ENCODE assay signal across 9 cellular contexts in genomic region chr14:100107236-100107635, GRCh38. TPM values are rescaled to one million over a fixed set of nuclear protein-coding genes. Genes with fewer than 3 reads are reported as not detected.
DNase-seq lines count a peak whose midpoint lies in the region; ATAC-seq, FAIRE-seq and TF ChIP-seq lines count a peak whose summit lies in the region.
"Had no signal": no experiment of that assay in that cellular context is flagged by ENCODE, and none has a peak within 500 bp of the region (broad histone marks: within the 10 kb centered on the region; RNA-seq: fewer than 3 reads in every experiment).

No MANE protein-coding gene starts in this region.

- H3K4me1 Mint-ChIP-seq in effector memory CD8-positive, alpha-beta T cell (ENCODE audit: low read depth in 2 of 2): peaks cover 69 to 72% of the 10 kb centered on the region in 2 donors

- no peaks in the 10 kb centered on the region for H3K27me3 Mint-ChIP-seq in effector memory CD8-positive, alpha-beta T cell

- DNase-seq in GM12891 (ENCODE audit: insufficient read length, low spot score) (no peak), SW480 (ENCODE audit: low spot score) (peak; percentile 44), spleen (no peak), HEK293T (ENCODE audit: extremely low spot score) (no peak), HuH-7 (ENCODE audit: low spot score) (no peak)
- DNase-seq in effector memory CD8-positive, alpha-beta T cell: no peak
- DNase-seq: left colon had no signal

- 72 to 89% (median 79%) methylated on average over 5 of the region's 5 CpGs for WGBS in spleen, 5 donors

- ATAC-seq in effector memory CD8-positive, alpha-beta T cell (replicated peaks): no peak
- ATAC-seq in GM19351 (IDR thresholded peaks at IDR 0.05; ENCODE audit: unreplicated experiment): no peak
- ATAC-seq: left colon had no signal

- peaks cover 0 to 96% (median 28%) of the 10 kb centered on the region in 6 donors for H3K36me3 ChIP-seq in spleen
- H3K36me3 ChIP-seq: ovary had no signal

- H3K9me3 ChIP-seq in spleen: no peaks in the 10 kb centered on the region
- H3K9me3 ChIP-seq: ovary had no signal

- peaks cover 94% of the 10 kb centered on the region for H3K36me3 Mint-ChIP-seq in effector memory CD8-positive, alpha-beta T cell (ENCODE audit: insufficient read depth)

- H3K9me3 Mint-ChIP-seq in effector memory CD8-positive, alpha-beta T cell: no peaks in the 10 kb centered on the region

- peak overlapping the region in 7 of 8 donors; percentile 7 to 80 (median 42) for H3K27ac ChIP-seq in spleen
- H3K27ac ChIP-seq: ovary had no signal

- TF ChIP-seq POLR2A in GM12891 (IDR thresholded peaks at IDR 0.05; ENCODE audit: low read depth, low read length): no peak
- no peak for TF ChIP-seq POLR2A in spleen (IDR thresholded peaks at IDR 0.05)

- H3K4me3 ChIP-seq in spleen: peak overlapping the region in 1 of 8 donors; percentile 1
- H3K4me3 ChIP-seq: ovary had no signal

- no peak for TF ChIP-seq CTCF in spleen (IDR thresholded peaks at IDR 0.05 in 8 of 11, conservative IDR thresholded peaks at IDR 0.05 in 3 of 11)

- peaks cover 43 to 82% (median 68%) of the 10 kb centered on the region in 6 donors for H3K4me1 ChIP-seq in spleen

- CTCF ChIA-PET in HEK293T (lab: Yijun Ruan, JAX): interaction anchor here (1.0 to 2.5 kb wide), 7 partner anchors 10 to 136 kb away, joined by 3 to 17 read pairs (median 4); no protein-coding TSS in a partner anchor

- FAIRE-seq in GM12891 (lab: Jason Lieb, UNC): peak; percentile 28

- H3K27me3 ChIP-seq in spleen (replicated peaks in 1 of 7): no peaks in the 10 kb centered on the region
- H3K27me3 ChIP-seq: ovary had no signal

- H3K4me3 Mint-ChIP-seq in effector memory CD8-positive, alpha-beta T cell: peak overlapping the region; percentile 40 to 76

- POLR2A ChIA-PET in HEK293T (lab: Yijun Ruan, JAX): interaction anchor here (0.9 kb wide), 1 partner anchor 136 kb away, joined by 3 read pairs; no protein-coding TSS in a partner anchor

- peak overlapping the region; percentile 75 to 94 for H3K27ac Mint-ChIP-seq in effector memory CD8-positive, alpha-beta T cell

- intact Hi-C loops in spleen (cut with DNase I; ENCODE audit: low total_unique reads): loop anchor here (2.0 to 10.0 kb wide), 2 partner anchors 52 to 124 kb away; no protein-coding TSS in a partner anchor

TF ChIP-seq in GM12891, 5 proteins besides CTCF, POLR2A, EP300 and RAD21:
- TF ChIP-seq POLR2AphosphoS5 (IDR thresholded peaks at IDR 0.05; ENCODE audit: low read depth, low read length) (no peak), PAX5 (IDR thresholded peaks at IDR 0.05; ENCODE audit: insufficient read depth, low read length, severe bottlenecking) (no peak), POU2F2 (IDR thresholded peaks at IDR 0.05; ENCODE audit: low read depth, low read length) (no peak), TAF1 (IDR thresholded peaks at IDR 0.05; ENCODE audit: low read depth, low read length) (no peak), SPI1 (IDR thresholded peaks at IDR 0.05; ENCODE audit: low read depth, low read length) (no peak)

TF ChIP-seq in HEK293T, 16 proteins besides CTCF, POLR2A, EP300 and RAD21:
- TF ChIP-seq ARNT (IDR thresholded peaks at IDR 0.05): no peak
- TF ChIP-seq CTBP1 (IDR thresholded peaks at IDR 0.05; ENCODE audit: borderline replicate concordance): no peak
- no peak for TF ChIP-seq SP1 (IDR thresholded peaks at IDR 0.05)
- TF ChIP-seq NFRKB (IDR thresholded peaks at IDR 0.05): no peak
- TF ChIP-seq ZNF384 (IDR thresholded peaks at IDR 0.05): no peak
- TF ChIP-seq, protein P1, sequence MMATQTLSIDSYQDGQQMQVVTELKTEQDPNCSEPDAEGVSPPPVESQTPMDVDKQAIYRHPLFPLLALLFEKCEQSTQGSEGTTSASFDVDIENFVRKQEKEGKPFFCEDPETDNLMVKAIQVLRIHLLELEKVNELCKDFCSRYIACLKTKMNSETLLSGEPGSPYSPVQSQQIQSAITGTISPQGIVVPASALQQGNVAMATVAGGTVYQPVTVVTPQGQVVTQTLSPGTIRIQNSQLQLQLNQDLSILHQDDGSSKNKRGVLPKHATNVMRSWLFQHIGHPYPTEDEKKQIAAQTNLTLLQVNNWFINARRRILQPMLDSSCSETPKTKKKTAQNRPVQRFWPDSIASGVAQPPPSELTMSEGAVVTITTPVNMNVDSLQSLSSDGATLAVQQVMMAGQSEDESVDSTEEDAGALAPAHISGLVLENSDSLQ (IDR thresholded peaks at IDR 0.05): no peak
- no peak for TF ChIP-seq BHLHE40 (IDR thresholded peaks at IDR 0.05; ENCODE audit: borderline replicate concordance)
- TF ChIP-seq TARDBP (IDR thresholded peaks at IDR 0.05): no peak
- no peak for TF ChIP-seq SUZ12 (IDR thresholded peaks at IDR 0.05)
- no peak for TF ChIP-seq LEF1 (IDR thresholded peaks at IDR 0.05; ENCODE audit: borderline replicate concordance)
- no peak for TF ChIP-seq FOXM1 (IDR thresholded peaks at IDR 0.05; ENCODE audit: borderline replicate concordance)
- TF ChIP-seq HDGF (IDR thresholded peaks at IDR 0.05; ENCODE audit: borderline replicate concordance): no peak

RNA-seq across cellular contexts. Expression of gene EVL, which starts 42.0 kb away (rescaled TPM):
- polyA plus RNA-seq in GM12891 (2012; ENCODE audit: low read depth, missing spikeins): 181 TPM
- total RNA-seq in spleen: 100 to 1,000 TPM; 244 to 336 (median 283) TPM
- polyA plus RNA-seq in spleen: 100 to 1,000 TPM; 169 to 184 (median 183) TPM

RNA-seq across cellular contexts. Expression of gene DEGS2, which starts 52.2 kb away (rescaled TPM):
- 0.99 TPM for polyA plus RNA-seq in GM12891 (2012; ENCODE audit: low read depth, missing spikeins)
- 1 to 10 TPM in 5 of 7 donors, under 1 TPM in 2; 0.33 to 3.2 (median 1.3) TPM for total RNA-seq in spleen
- polyA plus RNA-seq in spleen: 1 to 10 TPM; 1.1 to 2.8 (median 1.5) TPM
